ENCODE assay signal across 7 cellular contexts in genomic region chr15:34403160-34403598, GRCh38. TPM values are rescaled to one million over a fixed set of nuclear protein-coding genes. Genes with fewer than 3 reads are reported as not detected.
A peak's percentile ranks its signal among the peaks of the same experiment; 100 is the strongest.
DNase-seq lines count a peak whose midpoint lies in the region; ATAC-seq lines count a peak whose summit lies in the region.
"Not testable (repeated sequence)": the region's sequence is repeated elsewhere in the genome, so short reads cannot be mapped to it uniquely, and the experiment has no call there.

No MANE protein-coding gene starts in this region.

- intact Hi-C loops in naive thymus-derived CD4-positive, alpha-beta T cell (cut with micrococcal nuclease), result not testable (repeated sequence)

- ATAC-seq in GM18519 (IDR thresholded peaks at IDR 0.05; ENCODE audit: low FRiP score, unreplicated experiment) (peak; percentile 59), GM19372 (IDR thresholded peaks at IDR 0.05; ENCODE audit: low read depth, unreplicated experiment) (peak; percentile 64), GM21528 (IDR thresholded peaks at IDR 0.05; ENCODE audit: low FRiP score, unreplicated experiment) (peak; percentile 70), HG02798 (IDR thresholded peaks at IDR 0.05; ENCODE audit: poor library complexity, unreplicated experiment) (peak; percentile 75), HG03159 (IDR thresholded peaks at IDR 0.05; ENCODE audit: unreplicated experiment) (peak; percentile 59)
- ATAC-seq in activated CD8-positive, alpha-beta memory T cell treated with anti-CD3 and anti-CD28 coated beads, Interleukin-2, amount 10 ng/mL, durations not matched to agents 7 days and 5 days, result peak; percentile 50
- ATAC-seq in naive thymus-derived CD4-positive, alpha-beta T cell, result peak; percentile 29

- not testable (repeated sequence) for H3K27ac Mint-ChIP-seq in activated CD8-positive, alpha-beta memory T cell treated with anti-CD3 and anti-CD28 coated beads, Interleukin-2, amount 10 ng/mL, durations not matched to agents 7 days and 5 days; naive thymus-derived CD4-positive, alpha-beta T cell

- not testable (repeated sequence) for DNase-seq in activated CD8-positive, alpha-beta memory T cell treated with anti-CD3 and anti-CD28 coated beads, Interleukin-2, amount 10 ng/mL, durations not matched to agents 7 days and 5 days; naive thymus-derived CD4-positive, alpha-beta T cell

- not testable (repeated sequence) for H3K4me3 ChIP-seq in naive thymus-derived CD4-positive, alpha-beta T cell (ENCODE audit: low read length)

- not testable (repeated sequence) for H3K9me3 ChIP-seq in naive thymus-derived CD4-positive, alpha-beta T cell (ENCODE audit: control insufficient read depth in 2 of 3, low read length in 3 of 3)

- CTCF ChIA-PET in activated CD8-positive, alpha-beta memory T cell treated with anti-CD3 and anti-CD28 coated beads, Interleukin-2, amount 10 ng/mL, durations not matched to agents 7 days and 5 days (lab: Charles Lee); naive thymus-derived CD4-positive, alpha-beta T cell (lab: Charles Lee): not testable (repeated sequence)

- H3K4me1 ChIP-seq in naive thymus-derived CD4-positive, alpha-beta T cell (ENCODE audit: control insufficient read depth in 2 of 2, insufficient read depth in 2 of 2, low read length in 2 of 2), result not testable (repeated sequence)

- not testable (repeated sequence) for H3K27me3 Mint-ChIP-seq in activated CD8-positive, alpha-beta memory T cell treated with anti-CD3 and anti-CD28 coated beads, Interleukin-2, amount 10 ng/mL, durations not matched to agents 7 days and 5 days; naive thymus-derived CD4-positive, alpha-beta T cell

- not testable (repeated sequence) for H3K27ac ChIP-seq in naive thymus-derived CD4-positive, alpha-beta T cell (ENCODE audit: low read depth, low read length)

- H3K27me3 ChIP-seq in naive thymus-derived CD4-positive, alpha-beta T cell (ENCODE audit: control insufficient read depth in 2 of 2, insufficient read depth in 2 of 2, low read length in 2 of 2), result not testable (repeated sequence)

- H3K36me3 ChIP-seq in naive thymus-derived CD4-positive, alpha-beta T cell (ENCODE audit: control insufficient read depth in 2 of 3, insufficient read depth in 3 of 3, low read length in 3 of 3), result not testable (repeated sequence)

- not testable (repeated sequence) for H3K4me1 Mint-ChIP-seq in activated CD8-positive, alpha-beta memory T cell treated with anti-CD3 and anti-CD28 coated beads, Interleukin-2, amount 10 ng/mL, durations not matched to agents 7 days and 5 days; naive thymus-derived CD4-positive, alpha-beta T cell

- not testable (repeated sequence) for H3K4me3 Mint-ChIP-seq in activated CD8-positive, alpha-beta memory T cell treated with anti-CD3 and anti-CD28 coated beads, Interleukin-2, amount 10 ng/mL, durations not matched to agents 7 days and 5 days; naive thymus-derived CD4-positive, alpha-beta T cell

- H3K36me3 Mint-ChIP-seq in activated CD8-positive, alpha-beta memory T cell treated with anti-CD3 and anti-CD28 coated beads, Interleukin-2, amount 10 ng/mL, durations not matched to agents 7 days and 5 days; naive thymus-derived CD4-positive, alpha-beta T cell: not testable (repeated sequence)

- POLR2A ChIA-PET in naive thymus-derived CD4-positive, alpha-beta T cell (lab: Charles Lee), result not testable (repeated sequence)

- not testable (repeated sequence) for H3K9me3 Mint-ChIP-seq in activated CD8-positive, alpha-beta memory T cell treated with anti-CD3 and anti-CD28 coated beads, Interleukin-2, amount 10 ng/mL, durations not matched to agents 7 days and 5 days (ENCODE audit: low read depth); naive thymus-derived CD4-positive, alpha-beta T cell

RNA-seq across cellular contexts. Expression of gene GOLGA8A, which starts 34.4 kb away (rescaled TPM):
- 100 to 1,000 TPM; 224 to 256 TPM for total RNA-seq in activated CD8-positive, alpha-beta memory T cell treated with anti-CD3 and anti-CD28 coated beads, Interleukin-2, amount 10 ng/mL, durations not matched to agents 7 days and 5 days
- 100 to 1,000 TPM; 147 to 361 (median 158) TPM for total RNA-seq in naive thymus-derived CD4-positive, alpha-beta T cell
- 1 to 10 TPM; 3.0 to 4.3 TPM for polyA plus RNA-seq in naive thymus-derived CD4-positive, alpha-beta T cell

RNA-seq across cellular contexts. Expression of gene LPCAT4, which starts 36.2 kb away (rescaled TPM):
- 100 to 1,000 TPM; 126 to 128 TPM for total RNA-seq in activated CD8-positive, alpha-beta memory T cell treated with anti-CD3 and anti-CD28 coated beads, Interleukin-2, amount 10 ng/mL, durations not matched to agents 7 days and 5 days
- total RNA-seq in naive thymus-derived CD4-positive, alpha-beta T cell, result 10 to 100 TPM; 40.0 to 95.5 (median 63.4) TPM
- 10 to 100 TPM; 10.8 to 15.1 TPM for polyA plus RNA-seq in naive thymus-derived CD4-positive, alpha-beta T cell
